In genomic region chr13:95288899-95289500, GRCh38 we compare ENCODE assay signal across 1 cellular context.
TF ChIP-seq lines count a peak whose summit lies in the region.

No MANE protein-coding gene starts in this region.

TF ChIP-seq in HEK293, 187 proteins besides CTCF, POLR2A, EP300 and RAD21 (continued from another document):
- TF ChIP-seq ZNF561 (tag by site-specific recombination; IDR thresholded peaks at IDR 0.05; ENCODE audit: borderline replicate concordance) (0 out of 2 replicates have a peak, but pooled peaks have one; percentile 51), ZNF184 (tag by site-specific recombination; IDR thresholded peaks at IDR 0.05) (no peak), TSHZ1 (tag by site-specific recombination; IDR thresholded peaks at IDR 0.05; ENCODE audit: borderline replicate concordance) (peak; percentile 97), ZNF24 (tag by site-specific recombination; IDR thresholded peaks at IDR 0.05) (peak; percentile 61), ZNF426 (tag by site-specific recombination; IDR thresholded peaks at IDR 0.05) (peak; percentile 5; the same call in 1 of the 2 replicates), ZXDB (tag by site-specific recombination; IDR thresholded peaks at IDR 0.05) (peak; percentile 65), ZNF843 (tag by site-specific recombination; IDR thresholded peaks at IDR 0.05) (peak; percentile 96), ZNF175 (tag by site-specific recombination; IDR thresholded peaks at IDR 0.05) (no peak), KLF8 (tag by site-specific recombination; IDR thresholded peaks at IDR 0.05) (peak; percentile 60), GLIS1 (tag by site-specific recombination; IDR thresholded peaks at IDR 0.05) (peak; percentile 86), GFI1B (tag by site-specific recombination; IDR thresholded peaks at IDR 0.05) (peak; percentile 99), ZNF530 (tag by site-specific recombination; IDR thresholded peaks at IDR 0.05; ENCODE audit: low read depth) (no peak), SP7 (tag by site-specific recombination; IDR thresholded peaks at IDR 0.05) (0 out of 2 replicates have a peak, but pooled peaks have one; percentile 24)
